17 cellular contexts compared by ENCODE assay signal in genomic region chr2:121832992-121833732, GRCh38.
"Had no signal": no experiment of that assay in that cellular context is flagged by ENCODE, and none has a peak within 500 bp of the region (broad histone marks: within the 10 kb centered on the region; RNA-seq: fewer than 3 reads in every experiment).

No MANE protein-coding gene starts in this region.

- H3K36me3 ChIP-seq: tibial nerve, uterus had no signal

- H3K4me3 ChIP-seq: tibial nerve, uterus had no signal

- FAIRE-seq: endometrium had no signal

- H3K4me1 ChIP-seq: uterus had no signal

- H3K27me3 ChIP-seq: tibial nerve, uterus had no signal

- H3K27ac ChIP-seq: tibial nerve, uterus, VCaP had no signal

- ATAC-seq: activated CD4-positive, CD25-positive, alpha-beta regulatory T cell treated with anti-CD3 and anti-CD28 coated beads, Interleukin-2, amount 50 U/mL, for 24 hours; activated T-cell treated with anti-CD3 and anti-CD28 coated beads, Interleukin-2, amount 50 U/mL, for 72 hours; left lobe of liver; naive thymus-derived CD8-positive, alpha-beta T cell had no signal

- H3K9me3 ChIP-seq: tibial nerve, uterus had no signal

- DNase-seq: activated CD4-positive, alpha-beta memory T cell treated with anti-CD3 and anti-CD28 coated beads, Interleukin-2, amount 10 ng/mL, durations not matched to agents 7 days and 5 days; activated CD4-positive, alpha-beta T cell treated with anti-CD3 and anti-CD28 coated beads, Interleukin-2, amount 10 ng/mL, durations not matched to agents 24 days and 14 days; activated effector memory CD4-positive, alpha-beta T cell treated with Interleukin-2 at 50 U/mL for 16 hours; activated naive CD4-positive, alpha-beta T cell treated with anti-CD3 and anti-CD28 coated beads for 36 hours; activated T-cell treated with anti-CD3 and anti-CD28 coated beads, Interleukin-2, amount 50 U/mL, for 72 hours; amygdala; foreskin fibroblast; naive thymus-derived CD8-positive, alpha-beta T cell; stimulated activated CD4-positive, alpha-beta T cell treated with anti-CD3 and anti-CD28 coated beads, Interleukin-12 subunit alpha, Interleukin-12 subunit beta, amount 100 ng/mL, for 4 hours; stimulated activated CD4-positive, alpha-beta T cell treated with anti-CD3 and anti-CD28 coated beads, Interleukin-4, amount 100 ng/mL, for 4 hours; substantia nigra; uterus had no signal
